In genomic region chr2:71779306-71779855, GRCh38 we compare ENCODE assay signal across 1 cellular context.
TF ChIP-seq lines count a peak whose summit lies in the region.

No MANE protein-coding gene starts in this region.

TF ChIP-seq in IMR-90, 13 proteins besides CTCF, POLR2A, EP300 and RAD21:
- no peak for TF ChIP-seq SMC3 (IDR thresholded peaks at IDR 0.05; ENCODE audit: low read depth, low read length)
- TF ChIP-seq ELK1 (IDR thresholded peaks at IDR 0.05; ENCODE audit: borderline replicate concordance, low read depth, low read length) = no peak
- TF ChIP-seq MAFK (IDR thresholded peaks at IDR 0.05; ENCODE audit: low read depth, low read length) = no peak
- no peak for TF ChIP-seq MXI1 (IDR thresholded peaks at IDR 0.05; ENCODE audit: borderline replicate concordance, low read depth, low read length)
- 0 out of 2 replicates have a peak, but pooled peaks have one; percentile 18 for TF ChIP-seq FOS (IDR thresholded peaks at IDR 0.05; ENCODE audit: low read depth, low read length)
